ENCODE assay signal across 8 cellular contexts in genomic region chr6:139291813-139292619, GRCh38. TPM values are rescaled to one million over a fixed set of nuclear protein-coding genes. Genes with fewer than 3 reads are reported as not detected.
DNase-seq lines count a peak whose midpoint lies in the region; ATAC-seq, FAIRE-seq and TF ChIP-seq lines count a peak whose summit lies in the region.

TXLNB (minus strand) TSS chr6:139291998; CDS start chr6:139288899, 3,099 bp downstream.

- H3K9me3 ChIP-seq in duodenal mucosa (ENCODE audit: control insufficient read depth in 1 of 2, low read length in 2 of 2) (no peaks in the 10 kb centered on the region), mucosa of descending colon (no peaks in the 10 kb centered on the region)

- no peak for TF ChIP-seq POLR2A in GM12892 (IDR thresholded peaks at IDR 0.05; ENCODE audit: low read depth, low read length)

- TF ChIP-seq CTCF in mucosa of descending colon (IDR thresholded peaks at IDR 0.05): no peak

- H3K4me1 ChIP-seq in duodenal mucosa (ENCODE audit: control insufficient read depth in 1 of 2, insufficient read depth in 2 of 2, low read length in 2 of 2) (peaks cover 6 to 23% of the 10 kb centered on the region in 2 donors), mucosa of descending colon (ENCODE audit: low read depth) (peaks cover 5% of the 10 kb centered on the region)

- FAIRE-seq in GM12892 (lab: Jason Lieb, UNC): peak; percentile 98

- H3K4me1 Mint-ChIP-seq in activated CD4-positive, alpha-beta T cell treated with anti-CD3 and anti-CD28 coated beads, Interleukin-2, amount 10 ng/mL, durations not matched to agents 24 days and 14 days: peaks cover 47% of the 10 kb centered on the region

- no peaks in the 10 kb centered on the region for H3K27me3 Mint-ChIP-seq in activated CD4-positive, alpha-beta T cell treated with anti-CD3 and anti-CD28 coated beads, Interleukin-2, amount 10 ng/mL, durations not matched to agents 24 days and 14 days

- peak within 1 kb of the TSS; percentile 53 for H3K27ac ChIP-seq in duodenal mucosa (ENCODE audit: low read depth, low read length)

- H3K27me3 ChIP-seq in H7 (ENCODE audit: control insufficient read depth, insufficient read depth, low read length): no peaks in the 10 kb centered on the region
- H3K27me3 ChIP-seq in duodenal mucosa (ENCODE audit: control insufficient read depth in 1 of 2, insufficient read depth in 2 of 2, low read length in 2 of 2): no peaks in the 10 kb centered on the region

- intact Hi-C loops in activated CD4-positive, alpha-beta T cell treated with anti-CD3 and anti-CD28 coated beads, Interleukin-2, amount 10 ng/mL, durations not matched to agents 24 days and 14 days (cut with micrococcal nuclease): loop anchor here (1.0 to 5.0 kb wide), 13 partner anchors 16 to 473 kb away; partner anchors contain the start of genes CITED2 and REPS1
- intact Hi-C loops in mucosa of descending colon (cut with DNase I, micrococcal nuclease): no loop called here

- DNase-seq in GM12892 (ENCODE audit: insufficient read length) (no peak), H7 (peak; percentile 21), NAMALWA (ENCODE audit: low spot score) (peak; percentile 84), mucosa of descending colon (peak; percentile 72 to 90 (median 74)), dedifferentiated amniotic fluid mesenchymal stem cell (ENCODE audit: extremely low spot score) (no peak)
- peak; percentile 95 for DNase-seq in activated CD4-positive, alpha-beta T cell treated with anti-CD3 and anti-CD28 coated beads, Interleukin-2, amount 10 ng/mL, durations not matched to agents 24 days and 14 days
- DNase-seq in stimulated activated CD8-positive, alpha-beta memory T cell treated with anti-CD3 and anti-CD28 coated beads, Interleukin-2, amount 100 ng/mL, for 48 hours (ENCODE audit: low read depth in 2 of 2): peak; percentile 54 to 66

- ATAC-seq in mucosa of descending colon: peak; percentile 85

- peak within 1 kb of the TSS; percentile 16 to 41 for H3K9ac ChIP-seq in duodenal mucosa (ENCODE audit: low read depth in 1 of 2, low read length in 2 of 2)

- peak within 1 kb of the TSS; percentile 99 for H3K27ac Mint-ChIP-seq in activated CD4-positive, alpha-beta T cell treated with anti-CD3 and anti-CD28 coated beads, Interleukin-2, amount 10 ng/mL, durations not matched to agents 24 days and 14 days

- H3K4me3 ChIP-seq in H7 (ENCODE audit: insufficient read depth, low read depth, low read length) (no peak within 1 kb of the TSS), duodenal mucosa (ENCODE audit: low read depth in 1 of 2, low read length in 2 of 2) (peak within 1 kb of the TSS in 1 of 2 donors; percentile 22), mucosa of descending colon (no peak within 1 kb of the TSS)

- H3K4me3 Mint-ChIP-seq in activated CD4-positive, alpha-beta T cell treated with anti-CD3 and anti-CD28 coated beads, Interleukin-2, amount 10 ng/mL, durations not matched to agents 24 days and 14 days: peak within 1 kb of the TSS; percentile 84

- peaks cover 8% of the 10 kb centered on the region for H3K36me3 Mint-ChIP-seq in activated CD4-positive, alpha-beta T cell treated with anti-CD3 and anti-CD28 coated beads, Interleukin-2, amount 10 ng/mL, durations not matched to agents 24 days and 14 days (ENCODE audit: low read depth)

- peaks cover 13% of the 10 kb centered on the region for H3K9me3 Mint-ChIP-seq in activated CD4-positive, alpha-beta T cell treated with anti-CD3 and anti-CD28 coated beads, Interleukin-2, amount 10 ng/mL, durations not matched to agents 24 days and 14 days

- no peaks in the 10 kb centered on the region for H3K36me3 ChIP-seq in H7 (replicated peaks; ENCODE audit: control insufficient read depth, insufficient read depth, low read length)
- no peaks in the 10 kb centered on the region for H3K36me3 ChIP-seq in duodenal mucosa (ENCODE audit: control insufficient read depth in 1 of 2, insufficient read depth in 2 of 2, low read length in 2 of 2)
- H3K36me3 ChIP-seq in mucosa of descending colon (ENCODE audit: low read depth): no peaks in the 10 kb centered on the region

RNA-seq across cellular contexts. Expression of gene TXLNB, which starts in this region (rescaled TPM):
- 1.7 TPM for polyA plus RNA-seq in GM12892 (2012; ENCODE audit: missing spikeins)
- total RNA-seq in H7 (2014; rRNA removed; shearing (Covaris generic)): not detected in 2 replicates
- total RNA-seq in activated CD4-positive, alpha-beta T cell treated with anti-CD3 and anti-CD28 coated beads, Interleukin-2, amount 10 ng/mL, durations not matched to agents 24 days and 14 days: 0.09 TPM in 1 of 2 replicates, not detected in the other
- total RNA-seq in mucosa of descending colon: under 1 TPM; 0.29 to 0.89 (median 0.36) TPM

Comparison
In these comparisons a context has a peak if more than half of its experiments do, and no peak if none do; other contexts are left out.
1. Peak in DNase-seq in H7; RNA of the gene not detected or under 1 TPM.
2. Peak in DNase-seq in activated CD4-positive, alpha-beta T cell treated with anti-CD3 and anti-CD28 coated beads, Interleukin-2, amount 10 ng/mL, durations not matched to agents 24 days and 14 days; RNA of the gene not detected or under 1 TPM.
3. Peak in DNase-seq and ATAC-seq in mucosa of descending colon; RNA of the gene not detected or under 1 TPM.
4. DNase-seq: peak in NAMALWA (single experiment) and stimulated activated CD8-positive, alpha-beta memory T cell treated with anti-CD3 and anti-CD28 coated beads, Interleukin-2, amount 100 ng/mL, for 48 hours (2 of 2); none in GM12892 (single experiment) and dedifferentiated amniotic fluid mesenchymal stem cell (single experiment).